ENCODE assay signal across 24 cellular contexts in genomic region chr1:33414879-33415278, GRCh38.
"Had no signal": no experiment of that assay in that cellular context is flagged by ENCODE, and none has a peak within 500 bp of the region (broad histone marks: within the 10 kb centered on the region; RNA-seq: fewer than 3 reads in every experiment).

No MANE protein-coding gene starts in this region.

- H3K4me3 Mint-ChIP-seq: mesothelial cell of epicardium; naive B cell; natural killer cell; stimulated activated effector memory CD8-positive, alpha-beta T cell treated with anti-CD3 and anti-CD28 coated beads, Interleukin-12 subunit alpha, Interleukin-12 subunit beta, amount 100 ng/mL, for 72 hours; stimulated activated naive CD8-positive, alpha-beta T cell treated with anti-CD3 and anti-CD28 coated beads, Interleukin-15, Interleukin-2, amounts not matched to agents 100 ng/mL and 50 ng/mL, for 24 hours had no signal

- H3K4me1 Mint-ChIP-seq: naive B cell; natural killer cell; stimulated activated effector memory CD8-positive, alpha-beta T cell treated with anti-CD3 and anti-CD28 coated beads, Interleukin-12 subunit alpha, Interleukin-12 subunit beta, amount 100 ng/mL, for 72 hours had no signal

- H3K9me3 ChIP-seq: ovary had no signal

- H3K27me3 Mint-ChIP-seq: progenitor cell of endocrine pancreas had no signal

- H3K36me3 Mint-ChIP-seq: stimulated activated effector memory CD8-positive, alpha-beta T cell treated with anti-CD3 and anti-CD28 coated beads, Interleukin-12 subunit alpha, Interleukin-12 subunit beta, amount 100 ng/mL, for 72 hours had no signal

- H3K4me3 ChIP-seq: heart right ventricle, hepatocyte, lung, ovary, skin epidermis, suprapubic skin, thoracic aorta, tibial artery, upper lobe of right lung had no signal

- H3K36me3 ChIP-seq: heart right ventricle, ovary, suprapubic skin, thoracic aorta, tibial artery, upper lobe of right lung had no signal

- H3K27me3 ChIP-seq: heart right ventricle, hepatocyte, ovary, suprapubic skin, tibial artery, upper lobe of right lung had no signal

- DNase-seq: heart right ventricle; islet precursor cell; mesendoderm; naive B cell; natural killer cell; ovary; right cardiac atrium; stimulated activated CD4-positive, alpha-beta T cell treated with anti-CD3 and anti-CD28 coated beads, Interleukin-12 subunit alpha, Interleukin-12 subunit beta, amount 100 ng/mL, for 4 hours; stimulated activated CD4-positive, alpha-beta T cell treated with anti-CD3 and anti-CD28 coated beads, Interleukin-4, amount 100 ng/mL, for 24 hours; stimulated activated naive CD4-positive, alpha-beta T cell; tibial artery; trophoblast cell; upper lobe of right lung had no signal

- H3K27ac ChIP-seq: hepatocyte, ovary, skin epidermis, suprapubic skin, thoracic aorta, tibial artery, upper lobe of right lung had no signal

- ATAC-seq: left lobe of liver; natural killer cell; sciatic nerve; stimulated activated effector memory CD8-positive, alpha-beta T cell treated with anti-CD3 and anti-CD28 coated beads, Interleukin-12 subunit alpha, Interleukin-12 subunit beta, amount 100 ng/mL, for 72 hours; upper lobe of right lung had no signal

- H3K4me1 ChIP-seq: suprapubic skin, upper lobe of right lung had no signal

- H3K27ac Mint-ChIP-seq: mesothelial cell of epicardium; naive B cell; natural killer cell; progenitor cell of endocrine pancreas; stimulated activated effector memory CD8-positive, alpha-beta T cell treated with anti-CD3 and anti-CD28 coated beads, Interleukin-12 subunit alpha, Interleukin-12 subunit beta, amount 100 ng/mL, for 72 hours; stimulated activated naive CD8-positive, alpha-beta T cell treated with anti-CD3 and anti-CD28 coated beads, Interleukin-15, Interleukin-2, amounts not matched to agents 100 ng/mL and 50 ng/mL, for 24 hours had no signal
